Comparison of ENCODE assay signal across 12 cellular contexts in the genomic region with DNA sequence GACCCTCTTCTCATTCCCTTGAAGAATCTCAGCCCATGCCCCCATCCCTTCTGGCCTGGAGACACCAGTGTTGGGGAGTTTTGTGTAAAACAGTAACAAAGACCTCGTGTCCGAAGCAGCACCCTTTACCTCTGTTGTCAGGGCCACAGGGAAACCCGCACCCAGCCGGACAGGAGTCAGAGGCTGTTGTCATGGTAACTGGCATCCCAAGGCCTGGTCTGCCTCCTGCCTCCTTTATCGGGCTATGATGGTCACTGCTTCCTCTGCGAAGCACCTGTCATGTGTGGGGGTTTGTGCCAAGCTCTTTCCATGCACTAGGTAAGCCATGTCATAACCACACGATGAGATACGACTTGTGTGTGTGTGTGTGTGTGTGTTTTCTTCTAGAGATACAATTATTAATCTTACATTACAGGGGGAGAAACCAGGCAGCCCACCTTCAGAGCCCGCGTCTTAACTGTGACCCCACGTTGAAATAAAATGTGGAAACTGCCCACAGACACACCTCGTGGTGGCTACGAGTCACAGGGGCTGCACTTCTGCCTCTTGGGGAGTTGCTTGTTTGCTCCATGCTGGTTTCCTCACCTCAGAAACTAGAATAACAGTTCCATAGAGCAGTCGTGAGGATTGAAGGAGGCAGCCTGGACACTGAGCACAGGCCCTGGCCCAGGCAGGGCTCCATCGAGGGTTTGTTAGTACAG. TPM values are rescaled to one million over a fixed set of nuclear protein-coding genes. Genes with fewer than 3 reads are reported as not detected.
DNase-seq lines count a peak whose midpoint lies in the region; ATAC-seq and TF ChIP-seq lines count a peak whose summit lies in the region.
"Had no signal": no experiment of that assay in that cellular context is flagged by ENCODE, and none has a peak within 500 bp of the region (broad histone marks: within the 10 kb centered on the region; RNA-seq: fewer than 3 reads in every experiment).

No MANE protein-coding gene starts in this region.

- DNase-seq in activated T-helper 2 cell treated with anti-CD3 and anti-CD28 coated beads, Interferon-gamma antibody, Interleukin-2, Interleukin-4, amounts not matched to agents 10 μg/mL and 5 μg/mL and 100 μg/mL, durations not matched to agents 14 hours and 24 hours and 36 hours (ENCODE audit: low spot score), result no peak
- DNase-seq in myocyte (ENCODE audit: low read depth) (peak; percentile 58), WTC11 (ENCODE audit: low spot score) (no peak), NCI-H1436 treated with DMSO at 0.1 percent for 48 hours (lab: John Stamatoyannopoulos, UW) (no peak)
- DNase-seq: NCI-H1930, sigmoid colon had no signal

- peaks cover 25% of the 10 kb centered on the region for H3K4me1 Mint-ChIP-seq in activated T-helper 2 cell treated with anti-CD3 and anti-CD28 coated beads, Interferon-gamma antibody, Interleukin-2, Interleukin-4, amounts not matched to agents 10 μg/mL and 5 μg/mL and 100 μg/mL, durations not matched to agents 14 hours and 24 hours and 36 hours (ENCODE audit: low read depth)
- peaks cover 7% of the 10 kb centered on the region for H3K4me1 Mint-ChIP-seq in WTC11

- H3K4me3 Mint-ChIP-seq in activated T-helper 2 cell treated with anti-CD3 and anti-CD28 coated beads, Interferon-gamma antibody, Interleukin-2, Interleukin-4, amounts not matched to agents 10 μg/mL and 5 μg/mL and 100 μg/mL, durations not matched to agents 14 hours and 24 hours and 36 hours (ENCODE audit: low read depth), result no peak overlapping the region
- no peak overlapping the region for H3K4me3 Mint-ChIP-seq in WTC11

- H3K27me3 Mint-ChIP-seq in activated T-helper 2 cell treated with anti-CD3 and anti-CD28 coated beads, Interferon-gamma antibody, Interleukin-2, Interleukin-4, amounts not matched to agents 10 μg/mL and 5 μg/mL and 100 μg/mL, durations not matched to agents 14 hours and 24 hours and 36 hours (ENCODE audit: low read depth), result no peaks in the 10 kb centered on the region
- no peaks in the 10 kb centered on the region for H3K27me3 Mint-ChIP-seq in WTC11 (ENCODE audit: low read depth)

- peak overlapping the region; percentile 39 for H3K27ac ChIP-seq in C4-2B

- ATAC-seq in GM21529 (IDR thresholded peaks at IDR 0.05; ENCODE audit: unreplicated experiment) (peak; percentile 4), WTC11 (no peak), GM19397 (IDR thresholded peaks at IDR 0.05; ENCODE audit: unreplicated experiment) (no peak), GM21367 (IDR thresholded peaks at IDR 0.05; ENCODE audit: unreplicated experiment) (no peak)

- POLR2A ChIA-PET in WTC11 (lab: Charles Lee), result no interaction called here

- CTCF ChIA-PET in WTC11 (lab: Charles Lee), result interaction anchor here (0.6 to 4.2 kb wide), 3 partner anchors 14 to 120 kb away, joined by 3 to 50 read pairs (median 3); no protein-coding TSS in a partner anchor

- no peak for TF ChIP-seq CTCF in C4-2B (conservative IDR thresholded peaks at IDR 0.05)
- TF ChIP-seq CTCF in WTC11 (IDR thresholded peaks at IDR 0.05), result no peak

- intact Hi-C loops in activated T-helper 2 cell treated with anti-CD3 and anti-CD28 coated beads, Interferon-gamma antibody, Interleukin-2, Interleukin-4, amounts not matched to agents 10 μg/mL and 5 μg/mL and 100 μg/mL, durations not matched to agents 14 hours and 24 hours and 36 hours (cut with micrococcal nuclease), result no loop called here

- no peaks in the 10 kb centered on the region for H3K36me3 Mint-ChIP-seq in activated T-helper 2 cell treated with anti-CD3 and anti-CD28 coated beads, Interferon-gamma antibody, Interleukin-2, Interleukin-4, amounts not matched to agents 10 μg/mL and 5 μg/mL and 100 μg/mL, durations not matched to agents 14 hours and 24 hours and 36 hours (ENCODE audit: low read depth)
- H3K36me3 Mint-ChIP-seq in WTC11, result no peaks in the 10 kb centered on the region

- H3K27ac Mint-ChIP-seq in activated T-helper 2 cell treated with anti-CD3 and anti-CD28 coated beads, Interferon-gamma antibody, Interleukin-2, Interleukin-4, amounts not matched to agents 10 μg/mL and 5 μg/mL and 100 μg/mL, durations not matched to agents 14 hours and 24 hours and 36 hours, result peak overlapping the region; percentile 94
- no peak overlapping the region for H3K27ac Mint-ChIP-seq in WTC11

- no peaks in the 10 kb centered on the region for H3K9me3 Mint-ChIP-seq in activated T-helper 2 cell treated with anti-CD3 and anti-CD28 coated beads, Interferon-gamma antibody, Interleukin-2, Interleukin-4, amounts not matched to agents 10 μg/mL and 5 μg/mL and 100 μg/mL, durations not matched to agents 14 hours and 24 hours and 36 hours
- no peaks in the 10 kb centered on the region for H3K9me3 Mint-ChIP-seq in WTC11

TF ChIP-seq in WTC11, 78 proteins besides CTCF, POLR2A, EP300 and RAD21:
- no peak for TF ChIP-seq NR2C2 (CRISPR knock-in tag; IDR thresholded peaks at IDR 0.05)
- TF ChIP-seq CREM (CRISPR knock-in tag; IDR thresholded peaks at IDR 0.05), result no peak
- no peak for TF ChIP-seq IRF1 (CRISPR knock-in tag; IDR thresholded peaks at IDR 0.05)
- TF ChIP-seq ZNF219 (CRISPR knock-in tag; IDR thresholded peaks at IDR 0.05; ENCODE audit: borderline replicate concordance), result no peak
- TF ChIP-seq, protein P1, sequence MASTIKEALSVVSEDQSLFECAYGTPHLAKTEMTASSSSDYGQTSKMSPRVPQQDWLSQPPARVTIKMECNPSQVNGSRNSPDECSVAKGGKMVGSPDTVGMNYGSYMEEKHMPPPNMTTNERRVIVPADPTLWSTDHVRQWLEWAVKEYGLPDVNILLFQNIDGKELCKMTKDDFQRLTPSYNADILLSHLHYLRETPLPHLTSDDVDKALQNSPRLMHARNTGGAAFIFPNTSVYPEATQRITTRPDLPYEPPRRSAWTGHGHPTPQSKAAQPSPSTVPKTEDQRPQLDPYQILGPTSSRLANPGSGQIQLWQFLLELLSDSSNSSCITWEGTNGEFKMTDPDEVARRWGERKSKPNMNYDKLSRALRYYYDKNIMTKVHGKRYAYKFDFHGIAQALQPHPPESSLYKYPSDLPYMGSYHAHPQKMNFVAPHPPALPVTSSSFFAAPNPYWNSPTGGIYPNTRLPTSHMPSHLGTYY (CRISPR knock-in tag; IDR thresholded peaks at IDR 0.05), result no peak
- no peak for TF ChIP-seq ATF6 (CRISPR knock-in tag; IDR thresholded peaks at IDR 0.05)
- no peak for TF ChIP-seq GRHL2 (CRISPR knock-in tag; IDR thresholded peaks at IDR 0.05; ENCODE audit: insufficient replicate concordance, severe bottlenecking)
- TF ChIP-seq, protein P2, sequence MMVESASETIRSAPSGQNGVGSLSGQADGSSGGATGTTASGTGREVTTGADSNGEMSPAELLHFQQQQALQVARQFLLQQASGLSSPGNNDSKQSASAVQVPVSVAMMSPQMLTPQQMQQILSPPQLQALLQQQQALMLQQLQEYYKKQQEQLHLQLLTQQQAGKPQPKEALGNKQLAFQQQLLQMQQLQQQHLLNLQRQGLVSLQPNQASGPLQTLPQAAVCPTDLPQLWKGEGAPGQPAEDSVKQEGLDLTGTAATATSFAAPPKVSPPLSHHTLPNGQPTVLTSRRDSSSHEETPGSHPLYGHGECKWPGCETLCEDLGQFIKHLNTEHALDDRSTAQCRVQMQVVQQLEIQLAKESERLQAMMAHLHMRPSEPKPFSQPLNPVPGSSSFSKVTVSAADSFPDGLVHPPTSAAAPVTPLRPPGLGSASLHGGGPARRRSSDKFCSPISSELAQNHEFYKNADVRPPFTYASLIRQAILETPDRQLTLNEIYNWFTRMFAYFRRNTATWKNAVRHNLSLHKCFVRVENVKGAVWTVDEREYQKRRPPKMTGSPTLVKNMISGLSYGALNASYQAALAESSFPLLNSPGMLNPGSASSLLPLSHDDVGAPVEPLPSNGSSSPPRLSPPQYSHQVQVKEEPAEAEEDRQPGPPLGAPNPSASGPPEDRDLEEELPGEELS (CRISPR knock-in tag; IDR thresholded peaks at IDR 0.05), result no peak
- TF ChIP-seq ZNF396 (CRISPR knock-in tag; IDR thresholded peaks at IDR 0.05; ENCODE audit: borderline replicate concordance), result no peak

RNA-seq across cellular contexts. Expression of gene ZDHHC19, which starts 18.0 kb away (rescaled TPM):
- not detected in 2 replicates for total RNA-seq in activated T-helper 2 cell treated with anti-CD3 and anti-CD28 coated beads, Interferon-gamma antibody, Interleukin-2, Interleukin-4, amounts not matched to agents 10 μg/mL and 5 μg/mL and 100 μg/mL, durations not matched to agents 14 hours and 24 hours and 36 hours
- total RNA-seq in myocyte (not detected in 2 replicates), WTC11 (2021) (4.4 to 5.2 TPM (median 4.5 TPM) in 3 replicates)
- polyA plus RNA-seq in myocyte (2012), result not detected
- total RNA-seq: bronchial epithelial cell, subcutaneous adipose tissue had no signal

RNA-seq across cellular contexts. Expression of gene SLC51A, which starts 23.1 kb away (rescaled TPM):
- total RNA-seq in activated T-helper 2 cell treated with anti-CD3 and anti-CD28 coated beads, Interferon-gamma antibody, Interleukin-2, Interleukin-4, amounts not matched to agents 10 μg/mL and 5 μg/mL and 100 μg/mL, durations not matched to agents 14 hours and 24 hours and 36 hours, result not detected in 2 replicates
- total RNA-seq in myocyte (not detected in 2 replicates), WTC11 (2021) (6.9 to 8.4 TPM (median 7.6 TPM) in 3 replicates)
- 8.3 TPM for polyA plus RNA-seq in myocyte (2012)
- total RNA-seq: bronchial epithelial cell, sigmoid colon, subcutaneous adipose tissue had no signal
